26 cellular contexts compared by ENCODE assay signal in the genomic region with DNA sequence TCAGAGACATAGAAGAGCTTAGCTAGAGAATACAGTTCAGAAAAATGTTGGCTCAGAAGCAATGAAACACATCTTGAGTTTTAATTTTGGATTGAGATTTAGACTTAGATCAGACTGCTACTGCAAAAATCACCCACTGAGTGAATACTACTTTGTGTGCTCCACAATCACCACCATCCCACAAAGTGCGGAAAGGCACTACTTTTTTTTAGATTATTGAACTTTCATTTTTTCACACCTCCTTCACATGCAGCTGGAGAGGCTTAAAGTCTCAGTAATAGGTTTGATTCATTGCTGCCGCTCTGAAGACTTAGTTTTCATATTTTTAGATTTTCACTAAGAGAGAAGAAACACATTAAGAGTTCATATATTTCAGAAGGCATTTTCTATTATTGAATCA.
"Had no signal": no experiment of that assay in that cellular context is flagged by ENCODE, and none has a peak within 500 bp of the region (broad histone marks: within the 10 kb centered on the region; RNA-seq: fewer than 3 reads in every experiment).

No MANE protein-coding gene starts in this region.

- H3K27ac ChIP-seq: stomach, suprapubic skin, testis, thoracic aorta, thyroid gland, tibial artery, tibial nerve, transverse colon, upper lobe of right lung, uterus, vagina had no signal

- H3K4me3 ChIP-seq: stomach, suprapubic skin, testis, thoracic aorta, thyroid gland, tibial artery, tibial nerve, transverse colon, upper lobe of right lung, uterus, vagina had no signal

- H3K9me3 ChIP-seq: suprapubic skin, testis, thoracic aorta, tibial artery, tibial nerve, transverse colon, upper lobe of right lung, uterus, vagina had no signal

- DNase-seq: stimulated activated CD4-positive, alpha-beta T cell treated with anti-CD3 and anti-CD28 coated beads, Interleukin-2, amount 100 ng/mL, for 24 hours; stimulated activated CD4-positive, alpha-beta T cell treated with anti-CD3 and anti-CD28 coated beads, Interleukin-2, amount 100 ng/mL, for 48 hours; stimulated activated CD4-positive, alpha-beta T cell treated with anti-CD3 and anti-CD28 coated beads, Interleukin-4, amount 100 ng/mL, for 1 hour; stimulated activated CD4-positive, alpha-beta T cell treated with anti-CD3 and anti-CD28 coated beads, Interleukin-4, amount 100 ng/mL, for 24 hours; stimulated activated CD4-positive, alpha-beta T cell treated with anti-CD3 and anti-CD28 coated beads, Interleukin-4, amount 100 ng/mL, for 4 hours; stimulated activated CD8-positive, alpha-beta memory T cell treated with anti-CD3 and anti-CD28 coated beads, Interleukin-4, amount 100 ng/mL, for 48 hours; stimulated activated naive B cell treated with anti-CD40 and anti-IgM and Interleukin-4, amounts not matched to agents 10 μg/mL and 1 μg/mL and 100 μg/mL, for 72 hours; stimulated activated naive CD4-positive, alpha-beta T cell; stimulated activated naive CD4-positive, alpha-beta T cell treated with Interleukin-2 at 50 U/mL for 16 hours; stimulated activated naive CD8-positive, alpha-beta T cell treated with anti-CD3 and anti-CD28 coated beads, Interleukin-15, amount 100 ng/mL, for 72 hours; stimulated activated naive CD8-positive, alpha-beta T cell treated with anti-CD3 and anti-CD28 coated beads, Interleukin-15, Interleukin-2, amounts not matched to agents 100 U/mL and 50 U/mL, for 24 hours; stomach; substantia nigra; testis; thyroid gland; tibial artery; transverse colon; trophoblast cell; upper lobe of right lung; uterus had no signal

- ATAC-seq: stimulated activated effector memory CD8-positive, alpha-beta T cell treated with anti-CD3 and anti-CD28 coated beads, Interleukin-12 subunit alpha, Interleukin-12 subunit beta, amount 100 ng/mL, for 72 hours; stimulated activated memory B cell treated with anti-CD40 and anti-IgM and Interleukin-4, amounts not matched to agents 10 μg/mL and 1 μg/mL and 100 μg/mL, for 72 hours; stimulated activated naive B cell treated with anti-CD40 and anti-IgM and Interleukin-4, amounts not matched to agents 10 μg/mL and 1 μg/mL and 100 μg/mL, for 72 hours; stimulated activated naive CD8-positive, alpha-beta T cell treated with anti-CD3 and anti-CD28 coated beads, Interleukin-15, amount 100 ng/mL, for 72 hours; stimulated activated naive CD8-positive, alpha-beta T cell treated with anti-CD3 and anti-CD28 coated beads, Interleukin-15, Interleukin-2, amounts not matched to agents 100 U/mL and 50 U/mL, for 24 hours; upper lobe of right lung had no signal

- H3K4me1 ChIP-seq: stomach, suprapubic skin, testis, thyroid gland, tibial artery, tibial nerve, transverse colon, upper lobe of right lung, uterus, vagina had no signal

- H3K36me3 ChIP-seq: stomach, suprapubic skin, thoracic aorta, thyroid gland, tibial artery, tibial nerve, transverse colon, upper lobe of right lung, uterus, vagina had no signal

- H3K27me3 ChIP-seq: stomach, suprapubic skin, testis, thyroid gland, tibial artery, tibial nerve, transverse colon, upper lobe of right lung, uterus, vagina had no signal
